Comparison of ENCODE assay signal across 23 cellular contexts in the genomic region with DNA sequence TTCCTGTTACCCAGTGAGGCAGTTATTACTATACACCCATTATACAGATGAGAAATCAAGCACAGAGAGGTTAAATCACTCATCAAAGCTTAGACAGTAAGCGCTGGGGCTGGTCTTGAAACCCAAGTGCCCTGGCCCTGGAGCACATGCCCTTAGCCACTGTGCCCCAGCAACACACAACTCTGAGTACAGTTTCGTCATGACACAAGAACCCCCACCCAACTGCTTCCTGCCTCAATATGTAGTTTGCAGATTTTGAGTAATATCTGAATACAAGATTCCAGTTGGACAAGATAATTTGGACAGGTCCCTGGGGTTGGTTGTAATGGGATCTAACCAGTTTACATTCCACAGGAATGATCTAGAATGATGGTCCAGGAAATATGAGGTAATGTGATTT.
DNase-seq lines count a peak whose midpoint lies in the region; ATAC-seq and TF ChIP-seq lines count a peak whose summit lies in the region.
"Had no signal": no experiment of that assay in that cellular context is flagged by ENCODE, and none has a peak within 500 bp of the region (broad histone marks: within the 10 kb centered on the region; RNA-seq: fewer than 3 reads in every experiment).

No MANE protein-coding gene starts in this region.

- no peak overlapping the region for H2BK15ac ChIP-seq in IMR-90 (ENCODE audit: low read depth, low read length)

- intact Hi-C loops in IMR-90 (cut with micrococcal nuclease): no loop called here

- no peak overlapping the region for H2AFZ ChIP-seq in IMR-90 (replicated peaks; ENCODE audit: low read length, poor library complexity)

- POLR2A ChIA-PET in IMR-90 (lab: Charles Lee; ENCODE audit: unreplicated experiment): interaction anchor here (0.8 kb wide), 1 partner anchor 33 kb away, joined by 13 read pairs; no protein-coding TSS in a partner anchor

- TF ChIP-seq RAD21 in IMR-90 (IDR thresholded peaks at IDR 0.05; ENCODE audit: low read length): no peak

- no peak for TF ChIP-seq POLR2A in IMR-90 (IDR thresholded peaks at IDR 0.05; ENCODE audit: low read depth, low read length)

- H3K27ac ChIP-seq in C4-2B: peak overlapping the region; percentile 19; the same call in 1 of the 2 replicates
- no peak overlapping the region for H3K27ac ChIP-seq in IMR-90 (ENCODE audit: insufficient read depth, low read length)
- H3K27ac ChIP-seq in muscle layer of duodenum (ENCODE audit: low read length): peak overlapping the region; percentile 24
- H3K27ac ChIP-seq: BLaER1 treated with 17β-estradiol and CSF1 and Interleukin-3, amounts not matched to agents 10 nM and 100 nM; gastrocnemius medialis; thoracic aorta had no signal

- H2BK20ac ChIP-seq in IMR-90 (ENCODE audit: low read depth, low read length): no peak overlapping the region

- in situ Hi-C loops in IMR-90 (cut with MboI; ENCODE audit: low sequenced_read_pairs): no loop called here

- H3K4me2 ChIP-seq in IMR-90 (ENCODE audit: low read depth, low read length): no peak overlapping the region; the same call in 1 of the 2 replicates
- H3K4me2 ChIP-seq: BLaER1 treated with 17β-estradiol and CSF1 and Interleukin-3, amounts not matched to agents 10 nM and 100 nM; smooth muscle cell had no signal

- CTCF ChIA-PET in IMR-90 (lab: Yijun Ruan, JAX): interaction anchor here (1.0 kb wide), 1 partner anchor 11 kb away, joined by 3 read pairs; no protein-coding TSS in a partner anchor

- H2AK5ac ChIP-seq in IMR-90 (ENCODE audit: low read depth, low read length): peak overlapping the region; percentile 35; the same call in 1 of the 2 replicates

- no peak overlapping the region for H3K4ac ChIP-seq in IMR-90 (ENCODE audit: low read depth, low read length)

- H4K5ac ChIP-seq in IMR-90 (ENCODE audit: low read depth, low read length): no peak overlapping the region

- WGBS in IMR-90 (ENCODE audit: extremely low coverage in 2 of 2, insufficient read length in 1 of 2), 2 experiments: no CpG with 5 or more reads among the region's 2 CpGs

- H3K79me1 ChIP-seq in IMR-90 (ENCODE audit: low read depth in 1 of 2, low read length in 2 of 2): no peaks in the 10 kb centered on the region

- peak; percentile 69 for DNase-seq in IMR-90
- DNase-seq in activated CD4-positive, alpha-beta T cell treated with anti-CD3 and anti-CD28 coated beads, Interleukin-2, amount 50 U/mL, for 48 hours: no peak
- DNase-seq in omental fat pad (ENCODE audit: low spot score): no peak
- DNase-seq in activated gamma-delta T cell treated with Interleukin-2 at 50 U/mL for 16 hours: no peak
- no peak for DNase-seq in NCI-H146 (lab: John Stamatoyannopoulos, UW)
- DNase-seq: activated CD8-positive, alpha-beta T cell treated with anti-CD3 and anti-CD28 coated beads for 36 hours; activated naive CD8-positive, alpha-beta T cell treated with anti-CD3 and anti-CD28 coated beads, Interleukin-2, amount 50 U/mL, for 24 hours; activated T-cell treated with anti-CD3 and anti-CD28 coated beads, Interleukin-2, amount 50 U/mL, for 48 hours; central memory CD4-positive, alpha-beta T cell; effector memory CD4-positive, alpha-beta T cell; gastrocnemius medialis; Kasumi-1; naive thymus-derived CD8-positive, alpha-beta T cell; NCI-H345; NK-92 treated with Interleukin-12 subunit alpha and Interleukin-12 subunit beta, amount 100 ng/mL, for 24 hours had no signal

- ATAC-seq in IMR-90 (ENCODE audit: low read depth) (peak; percentile 77), esophagus mucosa (peak; percentile 53), omental fat pad (ENCODE audit: low FRiP score) (no peak)
- ATAC-seq: activated CD8-positive, alpha-beta T cell treated with anti-CD3 and anti-CD28 coated beads for 36 hours; activated naive CD8-positive, alpha-beta T cell treated with anti-CD3 and anti-CD28 coated beads, Interleukin-2, amount 50 U/mL, for 24 hours; gastrocnemius medialis; naive thymus-derived CD8-positive, alpha-beta T cell; Right ventricle myocardium inferior had no signal

- H3K9me1 ChIP-seq in IMR-90 (ENCODE audit: insufficient read depth, low read length): peaks cover 7% of the 10 kb centered on the region

- dilution Hi-C loops in IMR-90 (cut with HindIII; ENCODE audit: low sequenced_read_pairs, unreplicated experiment): no loop called here

- peaks cover 2% of the 10 kb centered on the region for H3K4me1 ChIP-seq in IMR-90 (ENCODE audit: control insufficient read depth, insufficient read depth, low read length)
- H3K4me1 ChIP-seq in muscle layer of duodenum (ENCODE audit: control insufficient read depth in 1 of 2, insufficient read depth in 2 of 2, low read length in 2 of 2): peaks cover 9 to 48% of the 10 kb centered on the region in 2 donors
- H3K4me1 ChIP-seq: HAP-1 had no signal

- H3K18ac ChIP-seq in IMR-90 (ENCODE audit: low read depth, low read length): no peak overlapping the region

- no peaks in the 10 kb centered on the region for H3K27me3 ChIP-seq in IMR-90 (ENCODE audit: control insufficient read depth, insufficient read depth, low read length)
- H3K27me3 ChIP-seq in muscle layer of duodenum (ENCODE audit: low read depth, low read length): no peaks in the 10 kb centered on the region
- H3K27me3 ChIP-seq: BLaER1 treated with 17β-estradiol and CSF1 and Interleukin-3, amounts not matched to agents 10 nM and 100 nM; gastrocnemius medialis had no signal

- H2BK5ac ChIP-seq in IMR-90 (ENCODE audit: low read depth, low read length, poor library complexity, severe bottlenecking): no peak overlapping the region

- no TSS peak for BruUV-seq in IMR-90 (replicated peaks; lab: Mats Ljungman, UMichigan)

- no peak overlapping the region for H3K4me3 ChIP-seq in IMR-90 (ENCODE audit: insufficient read depth, low read depth, low read length)
- H3K4me3 ChIP-seq in muscle layer of duodenum (ENCODE audit: low read depth in 1 of 2, low read length in 2 of 2): no peak overlapping the region
- H3K4me3 ChIP-seq: BLaER1 treated with 17β-estradiol and CSF1 and Interleukin-3, amounts not matched to agents 10 nM and 100 nM; gastrocnemius medialis; HAP-1; smooth muscle cell; thoracic aorta had no signal

- TF ChIP-seq CTCF in C4-2B (conservative IDR thresholded peaks at IDR 0.05) (no peak), IMR-90 (conservative IDR thresholded peaks at IDR 0.05; ENCODE audit: low read depth, low read length) (no peak), omental fat pad (IDR thresholded peaks at IDR 0.05) (no peak)

- no peak overlapping the region for H2BK120ac ChIP-seq in IMR-90 (ENCODE audit: low read depth, low read length)

- no peak overlapping the region for H3K23ac ChIP-seq in IMR-90 (ENCODE audit: low read depth, low read length)

- H4K91ac ChIP-seq in IMR-90 (ENCODE audit: insufficient read depth, low read depth, low read length): no peak overlapping the region

- no peak overlapping the region for H2AK9ac ChIP-seq in IMR-90 (replicated peaks; ENCODE audit: low read depth, low read length, poor library complexity)

- no peaks in the 10 kb centered on the region for H4K20me1 ChIP-seq in IMR-90 (ENCODE audit: insufficient read depth, low read length)

- H3K9me3 ChIP-seq in IMR-90 (ENCODE audit: control insufficient read depth, insufficient read depth, low read length): no peaks in the 10 kb centered on the region
- H3K9me3 ChIP-seq in muscle layer of duodenum (ENCODE audit: control insufficient read depth in 1 of 2, low read length in 2 of 2): no peaks in the 10 kb centered on the region
- H3K9me3 ChIP-seq: BLaER1 treated with 17β-estradiol and CSF1 and Interleukin-3, amounts not matched to agents 10 nM and 100 nM; gastrocnemius medialis; HAP-1; thoracic aorta had no signal

- H3K36me3 ChIP-seq in IMR-90 (ENCODE audit: control insufficient read depth, insufficient read depth, low read length) (no peaks in the 10 kb centered on the region), muscle layer of duodenum (ENCODE audit: control insufficient read depth in 1 of 2, insufficient read depth in 2 of 2, low read length in 2 of 2) (peaks cover 0 to 4% of the 10 kb centered on the region in 2 donors)
- H3K36me3 ChIP-seq: gastrocnemius medialis, HAP-1, thoracic aorta had no signal

- H4K8ac ChIP-seq in IMR-90 (ENCODE audit: low read depth in 2 of 2, low read length in 2 of 2): no peak overlapping the region

- H3K56ac ChIP-seq in IMR-90 (ENCODE audit: extremely low read depth, insufficient read depth, low read length): no peak overlapping the region

- H3K9ac ChIP-seq in IMR-90 (ENCODE audit: low read depth, low read length): no peak overlapping the region
- H3K9ac ChIP-seq: BLaER1 treated with 17β-estradiol and CSF1 and Interleukin-3, amounts not matched to agents 10 nM and 100 nM had no signal

- no peak overlapping the region for H3K14ac ChIP-seq in IMR-90 (replicated peaks; ENCODE audit: low read depth, low read length)

TF ChIP-seq in IMR-90, 13 proteins besides CTCF, POLR2A, EP300 and RAD21:
- TF ChIP-seq NFE2L2 (IDR thresholded peaks at IDR 0.05; ENCODE audit: low read depth, low read length) (no peak), RCOR1 (IDR thresholded peaks at IDR 0.05; ENCODE audit: insufficient replicate concordance, low read length) (no peak), MAZ (IDR thresholded peaks at IDR 0.05; ENCODE audit: borderline replicate concordance, low read depth, low read length) (no peak), CEBPB (IDR thresholded peaks at IDR 0.05; ENCODE audit: low read depth, low read length) (peak; percentile 19; the same call in 1 of the 2 replicates)
